In genomic region chr14:92510972-92511371, GRCh38 we compare ENCODE assay signal across 10 cellular contexts. TPM values are rescaled to one million over a fixed set of nuclear protein-coding genes. Genes with fewer than 3 reads are reported as not detected.
A peak's percentile ranks its signal among the peaks of the same experiment; 100 is the strongest.
DNase-seq lines count a peak whose midpoint lies in the region; ATAC-seq and TF ChIP-seq lines count a peak whose summit lies in the region.
"Had no signal": no experiment of that assay in that cellular context is flagged by ENCODE, and none has a peak within 500 bp of the region (broad histone marks: within the 10 kb centered on the region; RNA-seq: fewer than 3 reads in every experiment).

No MANE protein-coding gene starts in this region.

- H3K27ac Mint-ChIP-seq in stimulated activated naive CD8-positive, alpha-beta T cell treated with anti-CD3 and anti-CD28 coated beads, Interleukin-15, amount 100 ng/mL, for 72 hours, result no peak overlapping the region
- H3K27ac Mint-ChIP-seq in activated CD8-positive, alpha-beta T cell treated with anti-CD3 and anti-CD28 coated beads for 36 hours, result no peak overlapping the region
- H3K27ac Mint-ChIP-seq: activated naive CD4-positive, alpha-beta T cell treated with anti-CD3 and anti-CD28 coated beads, Interleukin-2, amount 50 U/mL, for 72 hours had no signal

- H3K9me3 ChIP-seq in PC-3 (ENCODE audit: low read length) (no peaks in the 10 kb centered on the region), stomach smooth muscle (ENCODE audit: control insufficient read depth in 2 of 2, low read length in 2 of 2) (no peaks in the 10 kb centered on the region)

- H3K9ac ChIP-seq in PC-3 (ENCODE audit: low read length) (peak overlapping the region; percentile 53), stomach smooth muscle (ENCODE audit: low read length in 2 of 2) (no peak overlapping the region)

- H3K36me3 ChIP-seq in PC-3 (ENCODE audit: low read depth, low read length) (no peaks in the 10 kb centered on the region), stomach smooth muscle (ENCODE audit: control insufficient read depth in 2 of 2, insufficient read depth in 2 of 2, low read length in 2 of 2) (no peaks in the 10 kb centered on the region)

- H3K4me3 Mint-ChIP-seq in stimulated activated naive CD8-positive, alpha-beta T cell treated with anti-CD3 and anti-CD28 coated beads, Interleukin-15, amount 100 ng/mL, for 72 hours, result no peak overlapping the region
- no peak overlapping the region for H3K4me3 Mint-ChIP-seq in activated CD8-positive, alpha-beta T cell treated with anti-CD3 and anti-CD28 coated beads for 36 hours

- POLR2A ChIA-PET in PC-3 (lab: Charles Lee; ENCODE audit: unreplicated experiment), result no interaction called here
- POLR2A ChIA-PET in activated CD8-positive, alpha-beta T cell treated with anti-CD3 and anti-CD28 coated beads for 36 hours (lab: Charles Lee), result interaction anchor here (0.6 kb wide), 1 partner anchor 20 kb away, joined by 3 read pairs; no protein-coding TSS in a partner anchor

- peaks cover 53% of the 10 kb centered on the region for H3K4me1 Mint-ChIP-seq in stimulated activated naive CD8-positive, alpha-beta T cell treated with anti-CD3 and anti-CD28 coated beads, Interleukin-15, amount 100 ng/mL, for 72 hours
- H3K4me1 Mint-ChIP-seq in activated CD8-positive, alpha-beta T cell treated with anti-CD3 and anti-CD28 coated beads for 36 hours (ENCODE audit: low read depth), result peaks cover 16% of the 10 kb centered on the region

- no peak for ATAC-seq in PC-3
- no peak for ATAC-seq in stimulated activated naive CD8-positive, alpha-beta T cell treated with anti-CD3 and anti-CD28 coated beads, Interleukin-15, amount 100 ng/mL, for 72 hours
- ATAC-seq in activated CD8-positive, alpha-beta T cell treated with anti-CD3 and anti-CD28 coated beads for 36 hours, result no peak
- ATAC-seq: activated naive CD4-positive, alpha-beta T cell treated with anti-CD3 and anti-CD28 coated beads, Interleukin-2, amount 50 U/mL, for 72 hours had no signal

- H4K20me1 ChIP-seq in PC-3 (ENCODE audit: low read length), result no peaks in the 10 kb centered on the region

- no peaks in the 10 kb centered on the region for H3K27me3 Mint-ChIP-seq in stimulated activated naive CD8-positive, alpha-beta T cell treated with anti-CD3 and anti-CD28 coated beads, Interleukin-15, amount 100 ng/mL, for 72 hours
- no peaks in the 10 kb centered on the region for H3K27me3 Mint-ChIP-seq in activated CD8-positive, alpha-beta T cell treated with anti-CD3 and anti-CD28 coated beads for 36 hours

- peak; percentile 15 for DNase-seq in NCI-H82 (lab: John Stamatoyannopoulos, UW)
- no peak for DNase-seq in NCI-H82 treated with DMSO at 0.1 percent for 48 hours (lab: John Stamatoyannopoulos, UW; ENCODE audit: unreplicated experiment)
- peak; percentile 14 for DNase-seq in PC-3
- peak; percentile 73 for DNase-seq in islet precursor cell
- DNase-seq in activated T-cell treated with anti-CD3 and anti-CD28 coated beads, Interleukin-2, amount 50 U/mL, for 1 hour, result no peak
- no peak for DNase-seq in stimulated activated naive CD8-positive, alpha-beta T cell treated with anti-CD3 and anti-CD28 coated beads, Interleukin-15, amount 100 ng/mL, for 72 hours
- no peak for DNase-seq in activated CD8-positive, alpha-beta T cell treated with anti-CD3 and anti-CD28 coated beads for 36 hours
- DNase-seq: effector memory CD4-positive, alpha-beta T cell had no signal

- H3K36me3 Mint-ChIP-seq in activated CD8-positive, alpha-beta T cell treated with anti-CD3 and anti-CD28 coated beads for 36 hours (ENCODE audit: low read depth), result peaks cover 6% of the 10 kb centered on the region

- no TSS peak for BruUV-seq in PC-3 (replicated peaks; lab: Mats Ljungman, UMichigan)

- H3F3A ChIP-seq in PC-3 (ENCODE audit: low read length, unreplicated experiment), result no peaks in the 10 kb centered on the region

- intact Hi-C loops in PC-3 (cut with micrococcal nuclease), result no loop called here
- intact Hi-C loops in activated CD8-positive, alpha-beta T cell treated with anti-CD3 and anti-CD28 coated beads for 36 hours (cut with micrococcal nuclease), result no loop called here

- H3K27me3 ChIP-seq in PC-3 (ENCODE audit: low read length) (no peaks in the 10 kb centered on the region), stomach smooth muscle (ENCODE audit: control insufficient read depth in 1 of 2, insufficient read depth in 2 of 2, low read length in 2 of 2) (no peaks in the 10 kb centered on the region)

- H3K4me2 ChIP-seq in PC-3 (ENCODE audit: low read length), result peak overlapping the region; percentile 72

- H3K4me3 ChIP-seq in PC-3 (ENCODE audit: low read length) (peak overlapping the region; percentile 32; the same call in 1 of the 2 replicates), stomach smooth muscle (ENCODE audit: low read length in 2 of 2) (no peak overlapping the region)

- CTCF ChIA-PET in PC-3 (lab: Charles Lee), result no interaction called here
- CTCF ChIA-PET in activated CD8-positive, alpha-beta T cell treated with anti-CD3 and anti-CD28 coated beads for 36 hours (lab: Charles Lee), result interaction anchor here (0.7 to 1.5 kb wide), 3 partner anchors 21 to 335 kb away, joined by 3 to 4 read pairs (median 3); no protein-coding TSS in a partner anchor

- peak overlapping the region; percentile 65 for H2AFZ ChIP-seq in PC-3 (ENCODE audit: low read length)

- H3K9me3 Mint-ChIP-seq in stimulated activated naive CD8-positive, alpha-beta T cell treated with anti-CD3 and anti-CD28 coated beads, Interleukin-15, amount 100 ng/mL, for 72 hours, result no peaks in the 10 kb centered on the region
- H3K9me3 Mint-ChIP-seq in activated CD8-positive, alpha-beta T cell treated with anti-CD3 and anti-CD28 coated beads for 36 hours, result no peaks in the 10 kb centered on the region
- H3K9me3 Mint-ChIP-seq: activated naive CD4-positive, alpha-beta T cell treated with anti-CD3 and anti-CD28 coated beads, Interleukin-2, amount 50 U/mL, for 72 hours had no signal

- H3K9me2 ChIP-seq in PC-3 (replicated peaks; ENCODE audit: low read length), result no peaks in the 10 kb centered on the region

- peak; percentile 28; the same call in 1 of the 2 replicates for TF ChIP-seq CTCF in PC-3 (conservative IDR thresholded peaks at IDR 0.05; ENCODE audit: low read depth, low read length)
- TF ChIP-seq CTCF in activated CD8-positive, alpha-beta T cell treated with anti-CD3 and anti-CD28 coated beads for 36 hours (IDR thresholded peaks at IDR 0.05), result no peak

- peaks cover 31% of the 10 kb centered on the region for H3K79me2 ChIP-seq in PC-3 (ENCODE audit: low read length)

- peak overlapping the region; percentile 81 for H3K27ac ChIP-seq in PC-3 (ENCODE audit: low read length)
- peak overlapping the region; percentile 31 for H3K27ac ChIP-seq in stomach smooth muscle (ENCODE audit: low read length)

- H3K4me1 ChIP-seq in PC-3 (ENCODE audit: insufficient read depth, low read length), result peaks cover 46% of the 10 kb centered on the region
- H3K4me1 ChIP-seq in stomach smooth muscle (ENCODE audit: control insufficient read depth, insufficient read depth, low read length), result peaks cover 20% of the 10 kb centered on the region

RNA-seq across cellular contexts. Expression of gene RIN3, which starts 2.6 kb away (rescaled TPM):
- total RNA-seq in PC-3 (2014; rRNA removed), result 4.8 and 6.2 TPM in 2 replicates
- 10 to 100 TPM; 61.3 to 62.4 TPM for total RNA-seq in activated CD8-positive, alpha-beta T cell treated with anti-CD3 and anti-CD28 coated beads for 36 hours

Comparison
In these comparisons a context has a peak if more than half of its experiments do, and no peak if none do; other contexts are left out.
1. DNase-seq: peak in NCI-H82 (single experiment), PC-3 (single experiment) and islet precursor cell (single experiment); none in NCI-H82 treated with DMSO at 0.1 percent for 48 hours (single experiment), activated T-cell treated with anti-CD3 and anti-CD28 coated beads, Interleukin-2, amount 50 U/mL, for 1 hour (single experiment), stimulated activated naive CD8-positive, alpha-beta T cell treated with anti-CD3 and anti-CD28 coated beads, Interleukin-15, amount 100 ng/mL, for 72 hours (0 of 2) and activated CD8-positive, alpha-beta T cell treated with anti-CD3 and anti-CD28 coated beads for 36 hours (single experiment).